Comparison of ENCODE assay signal across 8 cellular contexts in the genomic region with DNA sequence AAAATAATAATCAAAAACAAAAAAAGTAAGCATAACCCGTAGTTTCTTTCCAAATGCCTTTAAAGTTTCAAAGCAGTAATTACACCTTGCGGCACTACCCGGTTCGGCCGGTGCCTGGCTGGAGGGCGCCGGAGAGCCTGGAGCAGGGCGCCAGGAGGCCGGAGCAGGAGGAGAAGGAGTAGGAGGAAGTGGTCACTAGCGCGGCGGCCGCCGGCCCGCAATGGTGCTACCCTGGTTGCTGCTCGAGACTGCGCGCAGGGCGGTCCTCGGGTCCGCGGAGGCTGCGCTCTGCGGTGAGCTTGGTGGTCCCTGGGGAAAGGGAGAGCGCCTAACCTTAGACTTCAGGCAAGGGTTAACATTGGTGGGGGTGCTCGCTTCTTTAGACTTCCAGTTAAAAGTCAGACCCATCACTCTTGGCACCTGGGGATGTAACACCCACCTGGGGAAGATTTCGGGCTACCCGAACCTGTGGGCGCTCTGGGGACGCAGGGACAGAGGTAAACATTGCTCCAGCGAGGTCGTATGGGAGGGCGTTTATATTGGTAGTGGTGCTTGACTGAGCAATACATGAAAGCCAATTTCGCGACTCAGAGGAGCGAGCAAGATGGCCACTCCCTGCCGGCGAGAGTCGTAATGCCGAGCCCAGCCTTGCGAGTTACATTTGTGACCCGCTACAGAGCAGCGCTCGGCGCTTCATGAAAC. TPM values are rescaled to one million over a fixed set of nuclear protein-coding genes. Genes with fewer than 3 reads are reported as not detected.
A peak's percentile ranks its signal among the peaks of the same experiment; 100 is the strongest.
DNase-seq lines count a peak whose midpoint lies in the region; ATAC-seq, FAIRE-seq and TF ChIP-seq lines count a peak whose summit lies in the region.

No MANE protein-coding gene starts in this region.

- H3K36me3 ChIP-seq in thoracic aorta, result no peaks in the 10 kb centered on the region

- H3K4me3 ChIP-seq in thoracic aorta, result peak overlapping the region; percentile 76

- TF ChIP-seq CTCF in HFFc6 (IDR thresholded peaks at IDR 0.05) (peak; percentile 86), thoracic aorta (IDR thresholded peaks at IDR 0.05) (peak; percentile 92)

- CTCF ChIA-PET in activated naive CD4-positive, alpha-beta T cell treated with anti-CD3 and anti-CD28 coated beads, Interleukin-2, amount 10 ng/mL, durations not matched to agents 7 days and 5 days (lab: Charles Lee), result interaction anchor here (0.6 to 1.4 kb wide), 6 partner anchors 26 to 225 kb away, joined by 3 to 4 read pairs (median 3); a partner anchor contains a TSS

- peak; percentile 82 for ATAC-seq in thoracic aorta (ENCODE audit: insufficient number of reproducible peaks, low FRiP score, low read depth)

- peak; percentile 74 for DNase-seq in HFFc6
- DNase-seq in NAMALWA (ENCODE audit: low spot score), result peak; percentile 87
- DNase-seq in SK-N-DZ (ENCODE audit: low spot score), result peak; percentile 83
- peak; percentile 81 for DNase-seq in activated naive CD4-positive, alpha-beta T cell treated with anti-CD3 and anti-CD28 coated beads, Interleukin-2, amount 10 ng/mL, durations not matched to agents 7 days and 5 days
- peak; percentile 63 to 80 for DNase-seq in frontal cortex (ENCODE audit: low spot score in 2 of 2)
- DNase-seq in nucleus accumbens (lab: John Stamatoyannopoulos, UW), result peak; percentile 8 to 85 (median 69)
- peak; percentile 46 for DNase-seq in thoracic aorta (ENCODE audit: low spot score)

- H3K27ac ChIP-seq in thoracic aorta, result peak overlapping the region; percentile 80 to 86

- H3K36me3 Mint-ChIP-seq in HFFc6 (ENCODE audit: low read depth), result no peaks in the 10 kb centered on the region; the same call in 1 of the 2 replicates
- H3K36me3 Mint-ChIP-seq in activated naive CD4-positive, alpha-beta T cell treated with anti-CD3 and anti-CD28 coated beads, Interleukin-2, amount 10 ng/mL, durations not matched to agents 7 days and 5 days, result no peaks in the 10 kb centered on the region

- H3K4me1 ChIP-seq in thoracic aorta (ENCODE audit: control insufficient read depth in 1 of 2, low read depth in 2 of 2), result peaks cover 6 to 13% of the 10 kb centered on the region in 2 donors

- H3K4me3 Mint-ChIP-seq in HFFc6, result peak overlapping the region; percentile 94
- H3K4me3 Mint-ChIP-seq in activated naive CD4-positive, alpha-beta T cell treated with anti-CD3 and anti-CD28 coated beads, Interleukin-2, amount 10 ng/mL, durations not matched to agents 7 days and 5 days, result peak overlapping the region; percentile 94

- peaks cover 28% of the 10 kb centered on the region for H3K4me1 Mint-ChIP-seq in HFFc6 (ENCODE audit: low read depth)
- peaks cover 24% of the 10 kb centered on the region for H3K4me1 Mint-ChIP-seq in activated naive CD4-positive, alpha-beta T cell treated with anti-CD3 and anti-CD28 coated beads, Interleukin-2, amount 10 ng/mL, durations not matched to agents 7 days and 5 days

- peak; percentile 95 for TF ChIP-seq POLR2A in GM10847 (IDR thresholded peaks at IDR 0.05; ENCODE audit: extremely low read depth, insufficient read length)

- no peaks in the 10 kb centered on the region for H3K27me3 ChIP-seq in thoracic aorta (replicated peaks; ENCODE audit: insufficient read depth)

- H3K9me3 Mint-ChIP-seq in HFFc6, result no peaks in the 10 kb centered on the region
- no peaks in the 10 kb centered on the region for H3K9me3 Mint-ChIP-seq in activated naive CD4-positive, alpha-beta T cell treated with anti-CD3 and anti-CD28 coated beads, Interleukin-2, amount 10 ng/mL, durations not matched to agents 7 days and 5 days

- H3K27me3 Mint-ChIP-seq in HFFc6 (ENCODE audit: insufficient read depth), result no peaks in the 10 kb centered on the region
- H3K27me3 Mint-ChIP-seq in activated naive CD4-positive, alpha-beta T cell treated with anti-CD3 and anti-CD28 coated beads, Interleukin-2, amount 10 ng/mL, durations not matched to agents 7 days and 5 days, result peaks cover 11% of the 10 kb centered on the region

- FAIRE-seq in frontal cortex (lab: Jason Lieb, UNC), result no peak

- H3K9me3 ChIP-seq in thoracic aorta, result no peaks in the 10 kb centered on the region

- H3K27ac Mint-ChIP-seq in HFFc6, result peak overlapping the region; percentile 94
- peak overlapping the region; percentile 89 for H3K27ac Mint-ChIP-seq in activated naive CD4-positive, alpha-beta T cell treated with anti-CD3 and anti-CD28 coated beads, Interleukin-2, amount 10 ng/mL, durations not matched to agents 7 days and 5 days

RNA-seq across cellular contexts. Expression of a gene that starts 5.8 kb away (rescaled TPM):
- total RNA-seq in HFFc6 (2021; fragmentation: NEBNext Ultra II Directional; extraction: Animal tissue kit (Norgen Biotek cat#: 25700)), result 10 to 100 TPM in 5 of 6 experiments, 1 to 10 TPM in 1; 9.9 to 12.7 (median 10.5) TPM
- 15.7 and 21.1 TPM in 2 replicates for polyA plus RNA-seq in SK-N-DZ (2014; cell fraction: cytosol; rRNA removed)
- 30.6 and 37.6 TPM in 2 replicates for polyA plus RNA-seq in SK-N-DZ (2014; cell fraction: nucleus; rRNA removed)
- total RNA-seq in frontal cortex (15.1 TPM), thoracic aorta (10 to 100 TPM; 11.2 to 26.2 TPM)

RNA-seq across cellular contexts. Expression of a gene that starts 47.5 kb away (rescaled TPM):
- total RNA-seq in HFFc6 (2021; fragmentation: NEBNext Ultra II Directional; extraction: Animal tissue kit (Norgen Biotek cat#: 25700)), result 10 to 100 TPM; 40.9 to 46.3 (median 43.1) TPM
- 61.3 and 69.1 TPM in 2 replicates for polyA plus RNA-seq in SK-N-DZ (2014; cell fraction: cytosol; rRNA removed)
- 76.9 and 84.6 TPM in 2 replicates for polyA plus RNA-seq in SK-N-DZ (2014; cell fraction: nucleus; rRNA removed)
- total RNA-seq in frontal cortex (92.1 TPM), thoracic aorta (10 to 100 TPM; 25.2 to 50.6 TPM)

Comparison
In these comparisons a context has a peak if more than half of its experiments do, and no peak if none do; other contexts are left out.
1. Peak in every context shown above with its lines: DNase-seq, ATAC-seq, H3K4me3 ChIP-seq and H3K27ac ChIP-seq.